Comparison of ENCODE assay signal across 12 cellular contexts in genomic region chr3:127718244-127718915, GRCh38. TPM values are rescaled to one million over a fixed set of nuclear protein-coding genes. Genes with fewer than 3 reads are reported as not detected.
A peak's percentile ranks its signal among the peaks of the same experiment; 100 is the strongest.
DNase-seq lines count a peak whose midpoint lies in the region; TF ChIP-seq lines count a peak whose summit lies in the region.
"Had no signal": no experiment of that assay in that cellular context is flagged by ENCODE, and none has a peak within 500 bp of the region (broad histone marks: within the 10 kb centered on the region; RNA-seq: fewer than 3 reads in every experiment).

No MANE protein-coding gene starts in this region.

- H3K23ac ChIP-seq in neuronal stem cell (ENCODE audit: low read depth, low read length, poor library complexity): no peak overlapping the region

- peak overlapping the region; percentile 27 for H2AK5ac ChIP-seq in neuronal stem cell (ENCODE audit: low read depth, low read length)

- no peak overlapping the region for H2BK12ac ChIP-seq in neuronal stem cell (ENCODE audit: low read length)

- no peaks in the 10 kb centered on the region for H4K20me1 ChIP-seq in KMS-11 (ENCODE audit: insufficient read depth)
- H4K20me1 ChIP-seq: BLaER1 had no signal

- no peak overlapping the region for H2BK120ac ChIP-seq in neuronal stem cell (ENCODE audit: low read depth, low read length)

- H3K4me3 ChIP-seq in BE2C (ENCODE audit: low read depth, low read length): no peak overlapping the region
- no peak overlapping the region for H3K4me3 ChIP-seq in KMS-11 (IDR thresholded peaks at IDR 0.05; ENCODE audit: insufficient read depth, low read depth, low read length)
- no peak overlapping the region for H3K4me3 ChIP-seq in brain microvascular endothelial cell (ENCODE audit: low read depth, low read length)
- no peak overlapping the region for H3K4me3 ChIP-seq in neuronal stem cell (ENCODE audit: low read length in 2 of 2)
- H3K4me3 ChIP-seq in lower leg skin (ENCODE audit: low read depth, poor library complexity, severe bottlenecking): no peak overlapping the region
- H3K4me3 ChIP-seq: BLaER1 had no signal

- TF ChIP-seq POLR2A in lower leg skin (IDR thresholded peaks at IDR 0.05): no peak

- WGBS in neuronal stem cell (ENCODE audit: extremely low coverage in 2 of 2, insufficient read length in 2 of 2, insufficient replicate concordance in 1 of 2), 2 donors: no CpG with 5 or more reads among the region's 7 CpGs
- WGBS in lower leg skin, 2 donors: 87 to 89% methylated on average over 7 of the region's 7 CpGs

- no peak overlapping the region for H2BK15ac ChIP-seq in neuronal stem cell (ENCODE audit: low read length)

- H3K27me3 ChIP-seq in BE2C: no peaks in the 10 kb centered on the region
- H3K27me3 ChIP-seq in KMS-11 (ENCODE audit: insufficient read depth, low read depth): no peaks in the 10 kb centered on the region
- H3K27me3 ChIP-seq in brain microvascular endothelial cell (replicated peaks): no peaks in the 10 kb centered on the region
- H3K27me3 ChIP-seq in neuronal stem cell (ENCODE audit: control insufficient read depth in 3 of 3, insufficient read depth in 3 of 3, low read depth in 1 of 3, low read length in 3 of 3): peaks cover 0 to 41% (median 0%) of the 10 kb centered on the region in 3 experiments
- H3K27me3 ChIP-seq: BLaER1 had no signal

- H2AFZ ChIP-seq in KMS-11 (ENCODE audit: low read depth): peak overlapping the region; percentile 70; the same call in 1 of the 2 replicates
- H2AFZ ChIP-seq in neuronal stem cell (ENCODE audit: low read length): no peak overlapping the region

- intact Hi-C loops in lower leg skin (cut with DNase I; ENCODE audit: low total_unique reads): no loop called here

- H3K36me3 ChIP-seq in BE2C: no peaks in the 10 kb centered on the region
- H3K36me3 ChIP-seq in KMS-11 (ENCODE audit: insufficient read depth): no peaks in the 10 kb centered on the region
- H3K36me3 ChIP-seq in brain microvascular endothelial cell (replicated peaks): no peaks in the 10 kb centered on the region
- no peaks in the 10 kb centered on the region for H3K36me3 ChIP-seq in neuronal stem cell (replicated peaks in 1 of 2; ENCODE audit: control insufficient read depth in 2 of 2, insufficient read depth in 2 of 2, low read length in 2 of 2)
- H3K36me3 ChIP-seq: BLaER1 had no signal

- H3K79me1 ChIP-seq in neuronal stem cell (ENCODE audit: low read depth, low read length): no peaks in the 10 kb centered on the region

- DNase-seq in BE2C: no peak
- no peak for DNase-seq in brain microvascular endothelial cell
- no peak for DNase-seq in neuronal stem cell (ENCODE audit: low spot score)
- no peak for DNase-seq in lower leg skin (ENCODE audit: low spot score in 2 of 2)
- DNase-seq in activated naive CD4-positive, alpha-beta T cell treated with anti-CD3 and anti-CD28 coated beads, Interleukin-2, amount 50 U/mL, for 16 hours: no peak
- no peak for DNase-seq in C1 segment of cervical spinal cord (lab: John Stamatoyannopoulos, UW)
- DNase-seq: H9, NCI-H187 treated with DMSO at 0.1 percent for 48 hours, NCI-H510A, SHP77 had no signal

- in situ Hi-C loops in brain microvascular endothelial cell (cut with HindIII; ENCODE audit: low pct_ligation_motif_present, low sequenced_read_pairs): no loop called here

- peak overlapping the region; percentile 20; the same call in 1 of the 2 replicates for H3K9ac ChIP-seq in KMS-11
- no peak overlapping the region for H3K9ac ChIP-seq in neuronal stem cell (ENCODE audit: low read depth, low read length, poor library complexity)
- H3K9ac ChIP-seq: BLaER1 had no signal

- peak; percentile 55 for TF ChIP-seq CTCF in BE2C (IDR thresholded peaks at IDR 0.05; ENCODE audit: low read depth, low read length)
- no peak for TF ChIP-seq CTCF in KMS-11 (conservative IDR thresholded peaks at IDR 0.05; ENCODE audit: low read depth, low read length)
- TF ChIP-seq CTCF in brain microvascular endothelial cell (IDR thresholded peaks at IDR 0.05; ENCODE audit: low read depth, low read length, missing control alignments): peak; percentile 40
- no peak for TF ChIP-seq CTCF in lower leg skin (IDR thresholded peaks at IDR 0.05)

- no peak overlapping the region for H3K4ac ChIP-seq in neuronal stem cell (ENCODE audit: low read length)

- H3K4me1 ChIP-seq in BE2C (no peaks in the 10 kb centered on the region), KMS-11 (ENCODE audit: low read depth, poor library complexity, severe bottlenecking) (peaks cover 34% of the 10 kb centered on the region), neuronal stem cell (ENCODE audit: control insufficient read depth in 2 of 2, insufficient read depth in 1 of 2, low read depth in 1 of 2, low read length in 2 of 2) (peaks cover 4 to 24% of the 10 kb centered on the region in 2 donors)

- no peak overlapping the region for H4K8ac ChIP-seq in neuronal stem cell (ENCODE audit: low read depth, low read length)

- H3K27ac ChIP-seq in KMS-11 (peak overlapping the region; percentile 46), brain microvascular endothelial cell (no peak overlapping the region), neuronal stem cell (replicated peaks; ENCODE audit: low read length) (no peak overlapping the region)
- H3K27ac ChIP-seq: BLaER1 had no signal

- no peak overlapping the region for H3K18ac ChIP-seq in neuronal stem cell (ENCODE audit: low read length)

- no peak overlapping the region for H2BK5ac ChIP-seq in neuronal stem cell (ENCODE audit: low read length)

- H3K4me2 ChIP-seq in KMS-11: peak overlapping the region; percentile 74
- H3K4me2 ChIP-seq in neuronal stem cell (ENCODE audit: insufficient read depth, low read length, poor library complexity, severe bottlenecking): no peak overlapping the region
- H3K4me2 ChIP-seq: BLaER1 had no signal

- H3K79me2 ChIP-seq in KMS-11 (ENCODE audit: insufficient read depth, low read depth): no peaks in the 10 kb centered on the region

- H3K9me3 ChIP-seq in BE2C (no peaks in the 10 kb centered on the region), neuronal stem cell (replicated peaks in 1 of 2; ENCODE audit: control insufficient read depth in 2 of 2, insufficient read depth in 1 of 2, low read depth in 1 of 2, low read length in 2 of 2) (no peaks in the 10 kb centered on the region)
- H3K9me3 ChIP-seq: BLaER1 had no signal

- no peak overlapping the region for H4K91ac ChIP-seq in neuronal stem cell (ENCODE audit: low read depth, low read length, poor library complexity)

- H3K14ac ChIP-seq in neuronal stem cell (ENCODE audit: low read length): no peak overlapping the region

RNA-seq across cellular contexts. Expression of gene ABTB1, which starts 45.6 kb away (rescaled TPM):
- polyA plus RNA-seq in BE2C (2012; ENCODE audit: insufficient read depth, insufficient read length, low read depth): 4.2 TPM
- polyA plus RNA-seq in neuronal stem cell (2013, experiment 1 of 2): 5.8 TPM
- 6.1 TPM for polyA plus RNA-seq in neuronal stem cell (2013, experiment 2 of 2)
- total RNA-seq in lower leg skin: 10 to 100 TPM; 27.8 to 68.7 (median 39.3) TPM

Comparison
In these comparisons a context has a peak if more than half of its experiments do, and no peak if none do; other contexts are left out.
1. CTCF ChIP-seq: peak in BE2C (single experiment) and brain microvascular endothelial cell (single experiment); none in KMS-11 (single experiment) and lower leg skin (0 of 3).